ENCODE assay signal across 27 cellular contexts in genomic region chr10:77879710-77880109, GRCh38. TPM values are rescaled to one million over a fixed set of nuclear protein-coding genes. Genes with fewer than 3 reads are reported as not detected.
DNase-seq lines count a peak whose midpoint lies in the region; ATAC-seq and TF ChIP-seq lines count a peak whose summit lies in the region.
"Had no signal": no experiment of that assay in that cellular context is flagged by ENCODE, and none has a peak within 500 bp of the region (broad histone marks: within the 10 kb centered on the region; RNA-seq: fewer than 3 reads in every experiment).

No MANE protein-coding gene starts in this region.

- H3K27me3 ChIP-seq in breast epithelium: no peaks in the 10 kb centered on the region
- H3K27me3 ChIP-seq in WERI-Rb-1 (ENCODE audit: insufficient read depth, low read depth, severe bottlenecking): no peaks in the 10 kb centered on the region
- H3K27me3 ChIP-seq: SJCRH30, transverse colon had no signal

- H3K36me3 Mint-ChIP-seq in MCF 10A (ENCODE audit: insufficient read depth, unreplicated experiment): peaks cover 86% of the 10 kb centered on the region
- H3K36me3 Mint-ChIP-seq in stimulated activated effector memory CD8-positive, alpha-beta T cell treated with anti-CD3 and anti-CD28 coated beads, Interleukin-12 subunit alpha, Interleukin-12 subunit beta, amount 100 ng/mL, for 72 hours: no peaks in the 10 kb centered on the region
- H3K36me3 Mint-ChIP-seq: activated CD4-positive, alpha-beta memory T cell treated with anti-CD3 and anti-CD28 coated beads for 36 hours; activated naive CD8-positive, alpha-beta T cell; memory B cell had no signal

- H3K4me1 ChIP-seq in breast epithelium: peaks cover 0 to 18% of the 10 kb centered on the region in 2 donors
- H3K4me1 ChIP-seq: SJCRH30 had no signal

- H3K4me3 ChIP-seq in breast epithelium (no peak overlapping the region), WERI-Rb-1 (ENCODE audit: low read depth, low read length) (no peak overlapping the region)
- H3K4me3 ChIP-seq: SJCRH30, skin epidermis, transverse colon had no signal

- no peaks in the 10 kb centered on the region for H3K9me3 Mint-ChIP-seq in MCF 10A (ENCODE audit: unreplicated experiment)
- H3K9me3 Mint-ChIP-seq in stimulated activated effector memory CD8-positive, alpha-beta T cell treated with anti-CD3 and anti-CD28 coated beads, Interleukin-12 subunit alpha, Interleukin-12 subunit beta, amount 100 ng/mL, for 72 hours: no peaks in the 10 kb centered on the region
- H3K9me3 Mint-ChIP-seq: activated CD4-positive, alpha-beta memory T cell treated with anti-CD3 and anti-CD28 coated beads for 36 hours; activated T-helper 17 cell treated with anti-CD3 and anti-CD28 coated beads, Interleukin-2, amount 50 U/mL, for 72 hours; memory B cell had no signal

- no peak for ATAC-seq in stimulated activated effector memory CD8-positive, alpha-beta T cell treated with anti-CD3 and anti-CD28 coated beads, Interleukin-12 subunit alpha, Interleukin-12 subunit beta, amount 100 ng/mL, for 72 hours
- ATAC-seq in GM18519 (IDR thresholded peaks at IDR 0.05; ENCODE audit: low FRiP score, unreplicated experiment) (no peak), HG02610 (IDR thresholded peaks at IDR 0.05; ENCODE audit: unreplicated experiment) (no peak)
- ATAC-seq: activated CD4-positive, CD25-positive, alpha-beta regulatory T cell treated with anti-CD3 and anti-CD28 coated beads, Interleukin-2, amount 50 U/mL, for 24 hours; activated T-helper 17 cell treated with anti-CD3 and anti-CD28 coated beads, Interleukin-2, amount 50 U/mL, for 72 hours; left colon had no signal

- DNase-seq in MCF 10A (ENCODE audit: unreplicated experiment) (no peak), breast epithelium (ENCODE audit: low spot score in 2 of 2) (no peak), WERI-Rb-1 (peak; percentile 73), left kidney (ENCODE audit: low read depth, low spot score) (peak; percentile 91), activated gamma-delta T cell treated with Interleukin-2 at 50 U/mL for 16 hours (no peak)
- no peak for DNase-seq in stimulated activated effector memory CD8-positive, alpha-beta T cell treated with anti-CD3 and anti-CD28 coated beads, Interleukin-12 subunit alpha, Interleukin-12 subunit beta, amount 100 ng/mL, for 72 hours (ENCODE audit: low spot score in 2 of 2)
- DNase-seq: 8988T; activated CD4-positive, alpha-beta memory T cell treated with anti-CD3 and anti-CD28 coated beads for 36 hours; activated CD8-positive, alpha-beta memory T cell treated with anti-CD3 and anti-CD28 coated beads, Interleukin-2, amount 50 U/mL, for 48 hours; aorta; cortex of kidney; KG1; left colon; MM.1S; NCI-H1417 treated with DMSO at 0.1 percent for 48 hours; NCI-H446 treated with DMSO at 0.1 percent for 48 hours; SJCRH30; stimulated activated CD8-positive, alpha-beta memory T cell treated with anti-CD3 and anti-CD28 coated beads, Interleukin-4, amount 100 ng/mL, for 48 hours; T-helper 1 cell; transverse colon had no signal

- H3K9me3 ChIP-seq in breast epithelium (no peaks in the 10 kb centered on the region), WERI-Rb-1 (ENCODE audit: severe bottlenecking) (no peaks in the 10 kb centered on the region)
- H3K9me3 ChIP-seq: SJCRH30, transverse colon had no signal

- no peak for TF ChIP-seq POLR2A in breast epithelium (IDR thresholded peaks at IDR 0.05)

- peak overlapping the region; percentile 93 for H3K27ac Mint-ChIP-seq in MCF 10A (ENCODE audit: low read depth, unreplicated experiment)
- H3K27ac Mint-ChIP-seq in stimulated activated effector memory CD8-positive, alpha-beta T cell treated with anti-CD3 and anti-CD28 coated beads, Interleukin-12 subunit alpha, Interleukin-12 subunit beta, amount 100 ng/mL, for 72 hours: peak overlapping the region; percentile 93
- H3K27ac Mint-ChIP-seq: activated CD4-positive, alpha-beta memory T cell treated with anti-CD3 and anti-CD28 coated beads for 36 hours; activated naive CD8-positive, alpha-beta T cell; memory B cell had no signal

- no peaks in the 10 kb centered on the region for H3K36me3 ChIP-seq in breast epithelium
- H3K36me3 ChIP-seq in WERI-Rb-1: peaks cover 13% of the 10 kb centered on the region
- H3K36me3 ChIP-seq: SJCRH30, transverse colon had no signal

- H3K27ac ChIP-seq in breast epithelium: peak overlapping the region in 1 of 2 donors; percentile 21
- peak overlapping the region; percentile 60 for H3K27ac ChIP-seq in WERI-Rb-1
- H3K27ac ChIP-seq: SJCRH30, skin epidermis, transverse colon had no signal

- POLR2A ChIA-PET in MCF 10A (lab: Yijun Ruan, JAX): interaction anchor here (1.3 to 33.0 kb wide), 6 partner anchors 7 to 63 kb away, joined by 3 to 903 read pairs (median 9); no protein-coding TSS in a partner anchor

- H3K4me1 Mint-ChIP-seq in MCF 10A (ENCODE audit: insufficient read depth, unreplicated experiment): peaks cover 59% of the 10 kb centered on the region
- peaks cover 47% of the 10 kb centered on the region for H3K4me1 Mint-ChIP-seq in stimulated activated effector memory CD8-positive, alpha-beta T cell treated with anti-CD3 and anti-CD28 coated beads, Interleukin-12 subunit alpha, Interleukin-12 subunit beta, amount 100 ng/mL, for 72 hours
- H3K4me1 Mint-ChIP-seq: activated T-helper 17 cell treated with anti-CD3 and anti-CD28 coated beads, Interleukin-2, amount 50 U/mL, for 72 hours had no signal

- CTCF ChIA-PET in MCF 10A (lab: Yijun Ruan, JAX): interaction anchor here (0.9 kb wide), 1 partner anchor 74 kb away, joined by 3 read pairs; no protein-coding TSS in a partner anchor

- intact Hi-C loops in MCF 10A (cut with micrococcal nuclease) (loop anchor here (10.0 kb wide), 1 partner anchor 45 kb away; the partner anchor contains the start of gene DLG5), breast epithelium (cut with DNase I; ENCODE audit: low total_unique reads) (loop anchor here (10.0 kb wide), 1 partner anchor 45 kb away; the partner anchor contains the start of gene DLG5)

- TF ChIP-seq CTCF in MCF 10A (IDR thresholded peaks at IDR 0.05; ENCODE audit: unreplicated experiment): no peak
- TF ChIP-seq CTCF in breast epithelium (IDR thresholded peaks at IDR 0.05): no peak
- TF ChIP-seq CTCF in WERI-Rb-1 (IDR thresholded peaks at IDR 0.05; ENCODE audit: low read depth, low read length): no peak

- no TSS peak for BruUV-seq in MCF 10A (replicated peaks; lab: Mats Ljungman, UMichigan)

- no peaks in the 10 kb centered on the region for H3K27me3 Mint-ChIP-seq in MCF 10A (ENCODE audit: insufficient read depth, unreplicated experiment)
- H3K27me3 Mint-ChIP-seq: activated CD4-positive, alpha-beta memory T cell treated with anti-CD3 and anti-CD28 coated beads for 36 hours had no signal

- H3K4me3 Mint-ChIP-seq in MCF 10A (ENCODE audit: unreplicated experiment): peak overlapping the region; percentile 70
- no peak overlapping the region for H3K4me3 Mint-ChIP-seq in stimulated activated effector memory CD8-positive, alpha-beta T cell treated with anti-CD3 and anti-CD28 coated beads, Interleukin-12 subunit alpha, Interleukin-12 subunit beta, amount 100 ng/mL, for 72 hours
- H3K4me3 Mint-ChIP-seq: activated CD4-positive, alpha-beta memory T cell treated with anti-CD3 and anti-CD28 coated beads for 36 hours; activated naive CD8-positive, alpha-beta T cell; activated T-helper 17 cell treated with anti-CD3 and anti-CD28 coated beads, Interleukin-2, amount 50 U/mL, for 72 hours; memory B cell had no signal

RNA-seq across cellular contexts. Expression of gene DLG5, which starts 46.8 kb away (rescaled TPM):
- total RNA-seq in MCF 10A (2022): 126 and 127 TPM in 2 replicates
- 100 to 1,000 TPM in 2 of 3 donors, 10 to 100 TPM in 1; 43.0 to 192 (median 138) TPM for total RNA-seq in breast epithelium

Comparison
In these comparisons a context has a peak if more than half of its experiments do, and no peak if none do; other contexts are left out.
1. DNase-seq: peak in WERI-Rb-1 (single experiment) and left kidney (single experiment); none in MCF 10A (single experiment), breast epithelium (0 of 2), stimulated activated effector memory CD8-positive, alpha-beta T cell treated with anti-CD3 and anti-CD28 coated beads, Interleukin-12 subunit alpha, Interleukin-12 subunit beta, amount 100 ng/mL, for 72 hours (0 of 2) and activated gamma-delta T cell treated with Interleukin-2 at 50 U/mL for 16 hours (single experiment).